Comparison of ENCODE assay signal across 9 cellular contexts in the genomic region with DNA sequence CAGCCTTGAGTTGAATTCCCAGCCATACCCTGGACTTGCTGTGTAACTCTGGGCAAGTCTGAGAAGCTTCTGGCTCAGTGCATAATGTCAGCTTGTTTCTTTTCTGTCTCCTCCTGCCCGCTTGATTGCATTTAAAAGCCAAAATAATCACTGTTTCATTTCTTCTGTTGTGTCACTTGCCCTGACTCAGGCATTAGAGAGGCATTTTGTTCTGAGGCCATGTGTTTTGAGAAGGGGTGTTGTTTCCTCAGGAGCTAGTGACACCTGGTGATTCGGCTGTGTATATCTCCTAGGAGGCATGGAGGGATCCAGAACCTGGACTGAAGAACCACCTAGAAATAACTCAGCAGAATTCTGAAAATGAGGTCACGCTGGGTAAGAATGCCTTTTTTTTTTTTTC. TPM values are rescaled to one million over a fixed set of nuclear protein-coding genes. Genes with fewer than 3 reads are reported as not detected.
A peak's percentile ranks its signal among the peaks of the same experiment; 100 is the strongest.
DNase-seq lines count a peak whose midpoint lies in the region; ATAC-seq lines count a peak whose summit lies in the region.
"Had no signal": no experiment of that assay in that cellular context is flagged by ENCODE, and none has a peak within 500 bp of the region (broad histone marks: within the 10 kb centered on the region; RNA-seq: fewer than 3 reads in every experiment).

No MANE protein-coding gene starts in this region.

- no peak for ATAC-seq in activated naive CD4-positive, alpha-beta T cell treated with anti-CD3 and anti-CD28 coated beads, Interleukin-2, amount 50 U/mL, for 72 hours
- no peak for ATAC-seq in activated CD4-positive, CD25-positive, alpha-beta regulatory T cell treated with anti-CD3 and anti-CD28 coated beads, Interleukin-2, amount 50 U/mL, for 24 hours

- DNase-seq in DMS53 (lab: John Stamatoyannopoulos, UW) (peak; percentile 71), HuH-7.5 (ENCODE audit: low spot score) (peak; percentile 69), inferior parietal cortex (ENCODE audit: extremely low spot score) (peak; percentile 22)
- DNase-seq in activated naive CD4-positive, alpha-beta T cell treated with anti-CD3 and anti-CD28 coated beads, Interleukin-2, amount 50 U/mL, for 72 hours (ENCODE audit: low spot score in 2 of 2) = no peak
- DNase-seq in stimulated activated CD4-positive, alpha-beta T cell treated with anti-CD3 and anti-CD28 coated beads, Interleukin-4, amount 100 ng/mL, for 24 hours = no peak
- DNase-seq in activated effector memory CD4-positive, alpha-beta T cell treated with Interleukin-2 at 50 U/mL for 16 hours = no peak
- no peak for DNase-seq in activated CD4-positive, alpha-beta T cell treated with anti-CD3 and anti-CD28 coated beads for 4 hours
- DNase-seq: NCI-H774 had no signal

- H3K9me3 Mint-ChIP-seq in activated naive CD4-positive, alpha-beta T cell treated with anti-CD3 and anti-CD28 coated beads, Interleukin-2, amount 50 U/mL, for 72 hours = no peaks in the 10 kb centered on the region

- H3K36me3 Mint-ChIP-seq in activated naive CD4-positive, alpha-beta T cell treated with anti-CD3 and anti-CD28 coated beads, Interleukin-2, amount 50 U/mL, for 72 hours = peaks cover 15 to 50% of the 10 kb centered on the region in 2 donors

- H3K27ac Mint-ChIP-seq in activated naive CD4-positive, alpha-beta T cell treated with anti-CD3 and anti-CD28 coated beads, Interleukin-2, amount 50 U/mL, for 72 hours = peak overlapping the region; percentile 7 to 52

RNA-seq across cellular contexts. Expression of gene WDR73, which starts 16.0 kb away (rescaled TPM):
- total RNA-seq in activated naive CD4-positive, alpha-beta T cell treated with anti-CD3 and anti-CD28 coated beads, Interleukin-2, amount 50 U/mL, for 72 hours = 10 to 100 TPM in 1 of 2 donors, 1 to 10 TPM in 1; 6.9 to 17.5 TPM

RNA-seq across cellular contexts. Expression of gene NMB, which starts 19.9 kb away (rescaled TPM):
- 1 to 10 TPM; 1.9 to 9.4 TPM for total RNA-seq in activated naive CD4-positive, alpha-beta T cell treated with anti-CD3 and anti-CD28 coated beads, Interleukin-2, amount 50 U/mL, for 72 hours

RNA-seq across cellular contexts. Expression of gene ZSCAN2, which starts 37.3 kb away (rescaled TPM):
- total RNA-seq in activated naive CD4-positive, alpha-beta T cell treated with anti-CD3 and anti-CD28 coated beads, Interleukin-2, amount 50 U/mL, for 72 hours = 1 to 10 TPM; 5.6 to 6.2 TPM

Comparison
In these comparisons a context has a peak if more than half of its experiments do, and no peak if none do; other contexts are left out.
1. DNase-seq: peak in DMS53 (single experiment), HuH-7.5 (single experiment) and inferior parietal cortex (single experiment); none in activated naive CD4-positive, alpha-beta T cell treated with anti-CD3 and anti-CD28 coated beads, Interleukin-2, amount 50 U/mL, for 72 hours (0 of 2), stimulated activated CD4-positive, alpha-beta T cell treated with anti-CD3 and anti-CD28 coated beads, Interleukin-4, amount 100 ng/mL, for 24 hours (single experiment), activated effector memory CD4-positive, alpha-beta T cell treated with Interleukin-2 at 50 U/mL for 16 hours (single experiment) and activated CD4-positive, alpha-beta T cell treated with anti-CD3 and anti-CD28 coated beads for 4 hours (0 of 2).